In genomic region chr14:73723799-73724621, GRCh38 we compare ENCODE assay signal across 8 cellular contexts. TPM values are rescaled to one million over a fixed set of nuclear protein-coding genes. Genes with fewer than 3 reads are reported as not detected.
DNase-seq lines count a peak whose midpoint lies in the region; ATAC-seq, FAIRE-seq and TF ChIP-seq lines count a peak whose summit lies in the region.

No MANE protein-coding gene starts in this region.

- H3K9me3 ChIP-seq in A549 = no peaks in the 10 kb centered on the region
- no peaks in the 10 kb centered on the region for H3K9me3 ChIP-seq in SK-N-SH
- H3K9me3 ChIP-seq in neural progenitor cell (ENCODE audit: low read depth) = no peaks in the 10 kb centered on the region

- no peak overlapping the region for H2AFZ ChIP-seq in GM23338
- no peak overlapping the region for H2AFZ ChIP-seq in SK-N-SH (ENCODE audit: low read depth)
- H2AFZ ChIP-seq in neural progenitor cell (replicated peaks) = no peak overlapping the region

- H3K4me3 Mint-ChIP-seq in GM23338 (no peak overlapping the region), neural progenitor cell (no peak overlapping the region)

- TF ChIP-seq POLR2A in A549 (IDR thresholded peaks at IDR 0.05; ENCODE audit: low read length) = no peak

- 17% methylated on average over 12 of the region's 12 CpGs for WGBS in A549 (ENCODE audit: missing lambda C conversion rate)
- 53% methylated on average over 12 of the region's 12 CpGs for WGBS in SK-N-SH (ENCODE audit: low lambda C conversion rate)

- H3K79me2 ChIP-seq in GM23338 (replicated peaks; ENCODE audit: insufficient read depth) (no peaks in the 10 kb centered on the region), SK-N-SH (ENCODE audit: insufficient read depth) (no peaks in the 10 kb centered on the region), neural progenitor cell (ENCODE audit: low read depth) (no peaks in the 10 kb centered on the region)

- H3K27ac ChIP-seq in A549 (peak overlapping the region; percentile 68 to 81), GM23338 (ENCODE audit: low read depth) (0 out of 2 replicates have a peak overlapping the region, but pooled peaks have one; percentile 43), SK-N-SH (ENCODE audit: low read depth in 2 of 2, low read length in 1 of 2) (peak overlapping the region; percentile 62 to 71), neural progenitor cell (no peak overlapping the region)

- DNase-seq in A549 (ENCODE audit: low read depth in 1 of 2, low spot score in 1 of 2) = peak; percentile 74 to 78
- DNase-seq in GM23338 (ENCODE audit: low spot score) = peak; percentile 35
- DNase-seq in SK-N-SH = peak; percentile 45
- peak; percentile 63 for DNase-seq in epithelial cell of proximal tubule (ENCODE audit: low read depth)
- DNase-seq in neural progenitor cell (ENCODE audit: low spot score) = peak; percentile 38
- no peak for DNase-seq in stimulated activated CD4-positive, alpha-beta T cell treated with anti-CD3 and anti-CD28 coated beads, Interleukin-4, amount 100 ng/mL, for 1 hour
- DNase-seq in DMS153 treated with DMSO at 0.1 percent for 48 hours (lab: John Stamatoyannopoulos, UW; ENCODE audit: unreplicated experiment) = no peak

- no peak for FAIRE-seq in A549 (lab: Jason Lieb, UNC)

- H3K27me3 ChIP-seq in GM23338 (ENCODE audit: insufficient read depth) (no peaks in the 10 kb centered on the region), SK-N-SH (ENCODE audit: insufficient read depth) (no peaks in the 10 kb centered on the region), neural progenitor cell (no peaks in the 10 kb centered on the region)

- H3K4me2 ChIP-seq in A549 = peak overlapping the region; percentile 70
- H3K4me2 ChIP-seq in GM23338 = peak overlapping the region; percentile 45; the same call in 1 of the 2 replicates
- H3K4me2 ChIP-seq in SK-N-SH = peak overlapping the region; percentile 41; the same call in 1 of the 2 replicates
- no peak overlapping the region for H3K4me2 ChIP-seq in neural progenitor cell

- H3K9me3 Mint-ChIP-seq in GM23338 = no peaks in the 10 kb centered on the region
- no peaks in the 10 kb centered on the region for H3K9me3 Mint-ChIP-seq in neural progenitor cell

- peaks cover 13% of the 10 kb centered on the region for H3K27me3 Mint-ChIP-seq in GM23338 (ENCODE audit: insufficient read depth, low read depth, poor library complexity)
- peaks cover 2% of the 10 kb centered on the region for H3K27me3 Mint-ChIP-seq in neural progenitor cell (ENCODE audit: insufficient read depth, low read depth)

- H3K4me1 ChIP-seq in A549 = peaks cover 56% of the 10 kb centered on the region
- H3K4me1 ChIP-seq in GM23338 (ENCODE audit: insufficient read depth) = peaks cover 38% of the 10 kb centered on the region
- peaks cover 4 to 35% of the 10 kb centered on the region in 2 experiments; a peak in 3 of 4 replicates for H3K4me1 ChIP-seq in SK-N-SH (ENCODE audit: control insufficient read depth in 1 of 2, insufficient read depth in 2 of 2, low read depth in 1 of 2, low read length in 1 of 2)
- peaks cover 25% of the 10 kb centered on the region for H3K4me1 ChIP-seq in neural progenitor cell

- no peak overlapping the region for H3K4me3 ChIP-seq in A549
- H3K4me3 ChIP-seq in GM23338 = no peak overlapping the region
- no peak overlapping the region for H3K4me3 ChIP-seq in SK-N-SH (ENCODE audit: low read depth in 2 of 2, low read length in 1 of 2)
- peak overlapping the region; percentile 19 for H3K4me3 ChIP-seq in epithelial cell of proximal tubule (ENCODE audit: low read depth, low read length)
- H3K4me3 ChIP-seq in neural progenitor cell = no peak overlapping the region

- H3K36me3 Mint-ChIP-seq in GM23338 (ENCODE audit: low read depth) = peaks cover 26% of the 10 kb centered on the region
- H3K36me3 Mint-ChIP-seq in neural progenitor cell = peaks cover 28% of the 10 kb centered on the region

- H4K20me1 ChIP-seq in GM23338 (replicated peaks; ENCODE audit: insufficient read depth) = no peaks in the 10 kb centered on the region
- no peaks in the 10 kb centered on the region for H4K20me1 ChIP-seq in SK-N-SH (ENCODE audit: insufficient read depth)
- peaks cover 2% of the 10 kb centered on the region for H4K20me1 ChIP-seq in neural progenitor cell (ENCODE audit: low read depth)

- peak overlapping the region; percentile 57 for H3K27ac Mint-ChIP-seq in GM23338
- H3K27ac Mint-ChIP-seq in neural progenitor cell = peak overlapping the region; percentile 72

- TF ChIP-seq CTCF in A549 (IDR thresholded peaks at IDR 0.05) (peak; percentile 23; the same call in 2 of the 3 replicates), GM23338 (conservative IDR thresholded peaks at IDR 0.05; ENCODE audit: low read depth in 2 of 2) (peak in 1 of 2 experiments; percentile 15; a peak in 1 of 4 replicates), SK-N-SH (IDR thresholded peaks at IDR 0.05) (no peak; the same call in 1 of the 2 replicates), epithelial cell of proximal tubule (conservative IDR thresholded peaks at IDR 0.05; ENCODE audit: low read depth, low read length) (peak; percentile 22), neural progenitor cell (IDR thresholded peaks at IDR 0.05) (no peak)

- ATAC-seq in A549 (peak; percentile 71 to 83), GM23338 (no peak), GM21360 (IDR thresholded peaks at IDR 0.05; ENCODE audit: unreplicated experiment) (no peak)

- H3K36me3 ChIP-seq in GM23338 (ENCODE audit: insufficient read depth) (no peaks in the 10 kb centered on the region), SK-N-SH (replicated peaks in 1 of 2; ENCODE audit: control insufficient read depth in 1 of 2, insufficient read depth in 2 of 2, low read length in 1 of 2) (peaks cover 29 to 35% of the 10 kb centered on the region in 2 experiments), neural progenitor cell (no peaks in the 10 kb centered on the region)

- POLR2A ChIA-PET in A549 (lab: Yijun Ruan, JAX) (interaction anchor here (0.8 to 3.4 kb wide), 7 partner anchors 10 to 163 kb away, joined by 3 to 29 read pairs (median 4); partner anchors contain the start of genes PNMA1, PTGR2 and ZNF410), SK-N-SH (lab: Yijun Ruan, JAX) (interaction anchor here (1.0 to 1.1 kb wide), 2 partner anchors 10 to 128 kb away, joined by 3 read pairs; partner anchors contain the start of genes PNMA1 and PTGR2)

- TF ChIP-seq EP300 in A549 (IDR thresholded peaks at IDR 0.05) (no peak), SK-N-SH (IDR thresholded peaks at IDR 0.05; ENCODE audit: borderline replicate concordance in 1 of 2, low read depth in 1 of 2, low read length in 1 of 2) (no peak)

- H3K4me1 Mint-ChIP-seq in GM23338 = peaks cover 58% of the 10 kb centered on the region
- H3K4me1 Mint-ChIP-seq in neural progenitor cell = peaks cover 42% of the 10 kb centered on the region

- H3F3A ChIP-seq in GM23338 (replicated peaks; ENCODE audit: low read depth) = peaks cover 18% of the 10 kb centered on the region; the same call in 1 of the 2 replicates
- H3F3A ChIP-seq in SK-N-SH (replicated peaks; ENCODE audit: insufficient read depth) = peaks cover 9% of the 10 kb centered on the region
- H3F3A ChIP-seq in neural progenitor cell (ENCODE audit: low read depth) = peaks cover 7% of the 10 kb centered on the region

- H3K9ac ChIP-seq in SK-N-SH = no peak overlapping the region; the same call in 1 of the 2 replicates
- H3K9ac ChIP-seq in neural progenitor cell = no peak overlapping the region

- no peaks in the 10 kb centered on the region for H3K9me2 ChIP-seq in GM23338 (ENCODE audit: insufficient read depth)
- H3K9me2 ChIP-seq in SK-N-SH = no peaks in the 10 kb centered on the region

- TF ChIP-seq RAD21 in A549 (conservative IDR thresholded peaks at IDR 0.05 in 1 of 2, IDR thresholded peaks at IDR 0.05 in 1 of 2) = peak in 1 of 2 experiments; percentile 24; a peak in 1 of 5 replicates
- TF ChIP-seq RAD21 in SK-N-SH (IDR thresholded peaks at IDR 0.05; ENCODE audit: low read length) = peak; percentile 22; the same call in 1 of the 2 replicates

- CTCF ChIA-PET in A549 (lab: Yijun Ruan, JAX) = interaction anchor here (0.9 to 16.0 kb wide), 14 partner anchors 9 to 216 kb away, joined by 3 to 210 read pairs (median 5); partner anchors contain the start of genes DNAL1 and PTGR2
- CTCF ChIA-PET in SK-N-SH (lab: Yijun Ruan, JAX) = interaction anchor here (1.0 to 1.7 kb wide), 5 partner anchors 28 to 226 kb away, joined by 3 to 6 read pairs (median 3); partner anchors contain the start of genes COQ6 and FAM161B

TF ChIP-seq in A549, 52 proteins besides CTCF, POLR2A, EP300 and RAD21 (continues in another document):
- no peak for TF ChIP-seq MAZ (IDR thresholded peaks at IDR 0.05; ENCODE audit: borderline replicate concordance, low read depth, low read length)
- TF ChIP-seq FOSL2 (IDR thresholded peaks at IDR 0.05) = no peak
- TF ChIP-seq FOSL2 (CRISPR knock-in tag; IDR thresholded peaks at IDR 0.05) = peak; percentile 22; the same call in 1 of the 2 replicates
- TF ChIP-seq RNF2 (IDR thresholded peaks at IDR 0.05; ENCODE audit: borderline replicate concordance, low read depth) = no peak
- no peak for TF ChIP-seq ZSCAN20 (CRISPR knock-in tag; IDR thresholded peaks at IDR 0.05)

TF ChIP-seq in GM23338, 12 proteins besides CTCF, POLR2A, EP300 and RAD21 (continues in another document):
- no peak for TF ChIP-seq POLR2AphosphoS5 (IDR thresholded peaks at IDR 0.05; ENCODE audit: low read depth)
- TF ChIP-seq ZNF114 (CRISPR knock-in tag; IDR thresholded peaks at IDR 0.05) = no peak
- no peak for TF ChIP-seq CREB1 (CRISPR knock-in tag; IDR thresholded peaks at IDR 0.05; ENCODE audit: low read depth)
- no peak for TF ChIP-seq JUNB (IDR thresholded peaks at IDR 0.05; ENCODE audit: unreplicated experiment)
- TF ChIP-seq ZNF331 (CRISPR knock-in tag; IDR thresholded peaks at IDR 0.05; ENCODE audit: low read depth) = no peak

TF ChIP-seq in SK-N-SH, 30 proteins besides CTCF, POLR2A, EP300 and RAD21:
- peak; percentile 27; the same call in 1 of the 2 replicates for TF ChIP-seq SIN3A (IDR thresholded peaks at IDR 0.05; ENCODE audit: borderline replicate concordance, low read depth, low read length)
- TF ChIP-seq NFIC (IDR thresholded peaks at IDR 0.05; ENCODE audit: borderline replicate concordance) = peak; percentile 23; the same call in 1 of the 2 replicates
- TF ChIP-seq TCF12 (IDR thresholded peaks at IDR 0.05) = peak; percentile 9; the same call in 1 of the 2 replicates
- TF ChIP-seq TAF1 (IDR thresholded peaks at IDR 0.05; ENCODE audit: borderline replicate concordance, low read depth, low read length) = no peak

RNA-seq across cellular contexts. Expression of gene PNMA1, which starts 9.8 kb away (rescaled TPM):
- polyA plus RNA-seq in A549 (2011; rRNA removed) = 20.8 and 21.2 TPM in 2 replicates
- 25.0 and 27.8 TPM in 2 replicates for polyA plus RNA-seq in A549 (2012; cell fraction: cytosol; rRNA removed)
- 28.3 and 29.6 TPM in 2 replicates for polyA plus RNA-seq in A549 (2012; cell fraction: nucleus; rRNA removed)
- polyA plus RNA-seq in A549 (2017; fragmentation: RNase III; extraction: RNeasy Plus Mini Kit Qiagen cat#74134 plus additional on column Dnase treatment) = 43.4 to 49.8 TPM (median 47.3 TPM) in 3 replicates
- 6.2 and 10.5 TPM in 2 replicates for polyA minus RNA-seq in A549 (2011; rRNA and poly(A)+ RNA removed)
- total RNA-seq in GM23338 (2014; rRNA removed; shearing (Covaris generic)) = 32.9 and 35.6 TPM in 2 replicates
- polyA plus RNA-seq in GM23338 (2016; fragmentation: Nextera tagmentation; extraction: Ambion mirVana) = 18.2 and 19.6 TPM in 2 replicates
- 19.5 and 31.5 TPM in 2 replicates for polyA plus RNA-seq in SK-N-SH (2012; rRNA removed)
- polyA plus RNA-seq in SK-N-SH (2012; cell fraction: cytosol; rRNA removed) = 40.3 and 44.6 TPM in 2 replicates
- polyA plus RNA-seq in SK-N-SH (2012; cell fraction: nucleus; rRNA removed) = 28.6 and 29.8 TPM in 2 replicates
- total RNA-seq in epithelial cell of proximal tubule = 22.9 and 23.6 TPM in 2 replicates
- 25.9 and 37.3 TPM in 2 replicates for total RNA-seq in neural progenitor cell (ENCODE audit: low replicate concordance)

Comparison
In these comparisons a context has a peak if more than half of its experiments do, and no peak if none do; other contexts are left out.
1. ATAC-seq: peak in A549 (2 of 2); none in GM23338 (single experiment) and GM21360 (single experiment).
2. DNase-seq: peak in A549 (2 of 2), GM23338 (single experiment), SK-N-SH (single experiment), epithelial cell of proximal tubule (single experiment) and neural progenitor cell (single experiment); none in stimulated activated CD4-positive, alpha-beta T cell treated with anti-CD3 and anti-CD28 coated beads, Interleukin-4, amount 100 ng/mL, for 1 hour (single experiment) and DMS153 treated with DMSO at 0.1 percent for 48 hours (single experiment).
3. CTCF ChIP-seq: peak in A549 (single experiment) and epithelial cell of proximal tubule (single experiment); none in SK-N-SH (single experiment) and neural progenitor cell (single experiment).
4. Of the 12 proteins assayed by ChIP-seq in both A549 and SK-N-SH: peak only in A549: CTCF, MAX and SMC3; only in SK-N-SH: none; in both: none; in neither: 7; mixed calls (peak in some experiments, not most) for 2.